16 cellular contexts compared by ENCODE assay signal in genomic region chr12:31224768-31225448, GRCh38.
"Had no signal": no experiment of that assay in that cellular context is flagged by ENCODE, and none has a peak within 500 bp of the region (broad histone marks: within the 10 kb centered on the region; RNA-seq: fewer than 3 reads in every experiment).

No MANE protein-coding gene starts in this region.

- H3K9me3 ChIP-seq: colonic mucosa, ovary, thoracic aorta had no signal

- H3K4me3 ChIP-seq: colonic mucosa, ovary, thoracic aorta had no signal

- H3K36me3 ChIP-seq: colonic mucosa, ovary, thoracic aorta had no signal

- DNase-seq: activated CD4-positive, alpha-beta T cell treated with anti-CD3 and anti-CD28 coated beads, Interleukin-2, amount 10 ng/mL, durations not matched to agents 7 days and 5 days; activated CD4-positive, CD25-positive, alpha-beta regulatory T cell; activated CD8-positive, alpha-beta memory T cell treated with anti-CD3 and anti-CD28 coated beads, Interleukin-2, amount 50 U/mL, for 48 hours; activated gamma-delta T cell treated with Interleukin-2 at 50 U/mL for 16 hours; activated T-cell treated with anti-CD3 and anti-CD28 coated beads, Interleukin-2, amount 50 U/mL, for 72 hours; amniotic stem cell; central memory CD4-positive, alpha-beta T cell; colonic mucosa; foreskin fibroblast; hippocampal formation; ovary; stimulated activated CD4-positive, alpha-beta T cell treated with anti-CD3 and anti-CD28 coated beads, Interleukin-2, amount 100 ng/mL, for 24 hours had no signal

- H3K27ac ChIP-seq: colonic mucosa, ovary, thoracic aorta had no signal

- H3K4me1 ChIP-seq: colonic mucosa had no signal

- H3K27me3 ChIP-seq: colonic mucosa, ovary had no signal

- H3K27ac Mint-ChIP-seq: activated CD4-positive, alpha-beta T cell treated with anti-CD3 and anti-CD28 coated beads, Interleukin-2, amount 10 ng/mL, durations not matched to agents 7 days and 5 days; activated naive CD8-positive, alpha-beta T cell; activated T-cell treated with anti-CD3 and anti-CD28 coated beads, Interleukin-2, amount 50 U/mL, for 72 hours; stimulated activated effector memory CD8-positive, alpha-beta T cell treated with anti-CD3 and anti-CD28 coated beads, Interleukin-12 subunit alpha, Interleukin-12 subunit beta, amount 100 ng/mL, for 72 hours had no signal

- ATAC-seq: activated T-cell treated with anti-CD3 and anti-CD28 coated beads, Interleukin-2, amount 50 U/mL, for 72 hours; sciatic nerve; stimulated activated effector memory CD8-positive, alpha-beta T cell treated with anti-CD3 and anti-CD28 coated beads, Interleukin-12 subunit alpha, Interleukin-12 subunit beta, amount 100 ng/mL, for 72 hours had no signal

- H3K27me3 Mint-ChIP-seq: activated CD4-positive, alpha-beta T cell treated with anti-CD3 and anti-CD28 coated beads, Interleukin-2, amount 10 ng/mL, durations not matched to agents 7 days and 5 days; activated naive CD8-positive, alpha-beta T cell had no signal

- H3K4me3 Mint-ChIP-seq: activated CD4-positive, alpha-beta T cell treated with anti-CD3 and anti-CD28 coated beads, Interleukin-2, amount 10 ng/mL, durations not matched to agents 7 days and 5 days; activated naive CD8-positive, alpha-beta T cell; activated T-cell treated with anti-CD3 and anti-CD28 coated beads, Interleukin-2, amount 50 U/mL, for 72 hours; stimulated activated effector memory CD8-positive, alpha-beta T cell treated with anti-CD3 and anti-CD28 coated beads, Interleukin-12 subunit alpha, Interleukin-12 subunit beta, amount 100 ng/mL, for 72 hours had no signal

- H3K36me3 Mint-ChIP-seq: activated naive CD8-positive, alpha-beta T cell; stimulated activated effector memory CD8-positive, alpha-beta T cell treated with anti-CD3 and anti-CD28 coated beads, Interleukin-12 subunit alpha, Interleukin-12 subunit beta, amount 100 ng/mL, for 72 hours had no signal

- H3K4me1 Mint-ChIP-seq: activated CD4-positive, alpha-beta T cell treated with anti-CD3 and anti-CD28 coated beads, Interleukin-2, amount 10 ng/mL, durations not matched to agents 7 days and 5 days; stimulated activated effector memory CD8-positive, alpha-beta T cell treated with anti-CD3 and anti-CD28 coated beads, Interleukin-12 subunit alpha, Interleukin-12 subunit beta, amount 100 ng/mL, for 72 hours had no signal

- H3K9me3 Mint-ChIP-seq: activated CD4-positive, alpha-beta T cell treated with anti-CD3 and anti-CD28 coated beads, Interleukin-2, amount 10 ng/mL, durations not matched to agents 7 days and 5 days; activated T-cell treated with anti-CD3 and anti-CD28 coated beads, Interleukin-2, amount 50 U/mL, for 72 hours; stimulated activated effector memory CD8-positive, alpha-beta T cell treated with anti-CD3 and anti-CD28 coated beads, Interleukin-12 subunit alpha, Interleukin-12 subunit beta, amount 100 ng/mL, for 72 hours had no signal
